In genomic region chr6:163645560-163645959, GRCh38 we compare ENCODE assay signal across 16 cellular contexts.
A peak's percentile ranks its signal among the peaks of the same experiment; 100 is the strongest.
DNase-seq lines count a peak whose midpoint lies in the region; ATAC-seq lines count a peak whose summit lies in the region.
"Had no signal": no experiment of that assay in that cellular context is flagged by ENCODE, and none has a peak within 500 bp of the region (broad histone marks: within the 10 kb centered on the region; RNA-seq: fewer than 3 reads in every experiment).

No MANE protein-coding gene starts in this region.

- H3K9me3 Mint-ChIP-seq in activated T-cell treated with anti-CD3 and anti-CD28 coated beads, Interleukin-2, amount 50 U/mL, for 72 hours, result no peaks in the 10 kb centered on the region

- peaks cover 6% of the 10 kb centered on the region for H3K27me3 Mint-ChIP-seq in activated T-cell treated with anti-CD3 and anti-CD28 coated beads, Interleukin-2, amount 50 U/mL, for 72 hours (ENCODE audit: low read depth)

- H3K4me1 Mint-ChIP-seq in activated T-cell treated with anti-CD3 and anti-CD28 coated beads, Interleukin-2, amount 50 U/mL, for 72 hours (ENCODE audit: low read depth), result no peaks in the 10 kb centered on the region

- no peaks in the 10 kb centered on the region for H3K36me3 Mint-ChIP-seq in activated T-cell treated with anti-CD3 and anti-CD28 coated beads, Interleukin-2, amount 50 U/mL, for 72 hours (ENCODE audit: insufficient read depth in 2 of 2)

- no peak overlapping the region for H3K4me3 Mint-ChIP-seq in activated T-cell treated with anti-CD3 and anti-CD28 coated beads, Interleukin-2, amount 50 U/mL, for 72 hours

- DNase-seq in HPDE6-E6E7 (ENCODE audit: extremely low spot score) (peak; percentile 33), astrocyte of the hippocampus (ENCODE audit: low read depth, low spot score) (peak; percentile 28), renal cortical epithelial cell (ENCODE audit: low read depth) (peak; percentile 61)
- DNase-seq in activated T-cell treated with anti-CD3 and anti-CD28 coated beads, Interleukin-2, amount 50 U/mL, for 72 hours, result no peak
- DNase-seq: C1 segment of cervical spinal cord, DMS79 treated with DMSO at 0.1 percent for 48 hours, GM23248, KBM-7, MV-4-11, NCI-H1694 treated with DMSO at 0.1 percent for 48 hours, NCI-H510A, NCI-H748 treated with DMSO at 0.1 percent for 48 hours, SHP77 had no signal

- ATAC-seq in esophagus mucosa (peak; percentile 84), GM18868 (IDR thresholded peaks at IDR 0.05; ENCODE audit: unreplicated experiment) (no peak), HG02885 (IDR thresholded peaks at IDR 0.05; ENCODE audit: poor library complexity, unreplicated experiment) (no peak)
- no peak for ATAC-seq in activated T-cell treated with anti-CD3 and anti-CD28 coated beads, Interleukin-2, amount 50 U/mL, for 72 hours (replicated peaks in 1 of 2)

- no peak overlapping the region for H3K27ac Mint-ChIP-seq in activated T-cell treated with anti-CD3 and anti-CD28 coated beads, Interleukin-2, amount 50 U/mL, for 72 hours

Comparison
In these comparisons a context has a peak if more than half of its experiments do, and no peak if none do; other contexts are left out.
1. DNase-seq: peak in HPDE6-E6E7 (single experiment), astrocyte of the hippocampus (single experiment) and renal cortical epithelial cell (single experiment); none in activated T-cell treated with anti-CD3 and anti-CD28 coated beads, Interleukin-2, amount 50 U/mL, for 72 hours (0 of 2).